13 cellular contexts compared by ENCODE assay signal in the genomic region with DNA sequence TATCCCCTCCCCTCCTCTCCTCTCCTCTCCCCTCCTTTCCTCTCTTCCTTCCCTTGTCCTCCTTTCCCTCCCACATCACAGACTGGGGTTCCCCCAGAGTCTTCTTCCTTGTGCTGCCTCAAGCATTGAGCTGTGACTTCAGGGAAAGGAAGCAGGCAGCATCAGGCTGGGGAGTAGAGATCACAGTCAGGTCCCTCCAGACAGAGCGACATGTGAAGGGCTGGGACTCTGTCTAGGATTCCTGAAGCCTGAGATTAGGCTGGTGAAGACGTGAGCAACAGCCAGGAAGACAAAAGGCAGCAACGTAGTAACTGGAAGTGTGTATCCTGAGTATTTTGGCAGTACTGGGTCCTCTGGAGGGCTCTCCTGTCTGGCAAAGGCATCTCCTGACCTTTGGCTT.
"Had no signal": no experiment of that assay in that cellular context is flagged by ENCODE, and none has a peak within 500 bp of the region (broad histone marks: within the 10 kb centered on the region; RNA-seq: fewer than 3 reads in every experiment).

No MANE protein-coding gene starts in this region.

- H3K9me3 Mint-ChIP-seq: dendritic cell treated with granulocyte-macrophage colony-stimulating factor and Interleukin-4, amounts not matched to agents 40 ng/mL and 50 ng/mL, for 4 days; immature natural killer cell; naive thymus-derived CD4-positive, alpha-beta T cell; nephron progenitor cell had no signal

- H3K9me3 ChIP-seq: esophagus squamous epithelium, spleen, thyroid gland, upper lobe of left lung, vagina had no signal

- H3K4me3 ChIP-seq: esophagus squamous epithelium, spleen, thyroid gland, upper lobe of left lung, vagina had no signal

- H3K4me3 Mint-ChIP-seq: dendritic cell treated with granulocyte-macrophage colony-stimulating factor and Interleukin-4, amounts not matched to agents 40 ng/mL and 50 ng/mL, for 4 days; immature natural killer cell; naive thymus-derived CD4-positive, alpha-beta T cell; nephron progenitor cell had no signal

- H3K4me1 ChIP-seq: esophagus squamous epithelium, thyroid gland, upper lobe of left lung, vagina had no signal

- H3K4me1 Mint-ChIP-seq: immature natural killer cell had no signal

- DNase-seq: esophagus squamous epithelium; foreskin keratinocyte; immature natural killer cell; naive thymus-derived CD4-positive, alpha-beta T cell; nephron progenitor cell; spleen; stimulated activated CD4-positive, alpha-beta T cell treated with anti-CD3 and anti-CD28 coated beads, Interleukin-2, amount 100 ng/mL, for 24 hours; stimulated activated CD4-positive, alpha-beta T cell treated with anti-CD3 and anti-CD28 coated beads, Interleukin-4, amount 100 ng/mL, for 4 hours; stimulated activated naive CD4-positive, alpha-beta T cell treated with Interleukin-2 at 50 U/mL for 16 hours; thyroid gland; upper lobe of left lung had no signal

- H3K27ac Mint-ChIP-seq: dendritic cell treated with granulocyte-macrophage colony-stimulating factor and Interleukin-4, amounts not matched to agents 40 ng/mL and 50 ng/mL, for 4 days; nephron progenitor cell had no signal

- H3K36me3 ChIP-seq: esophagus squamous epithelium, spleen, thyroid gland, upper lobe of left lung, vagina had no signal

- H3K27ac ChIP-seq: esophagus squamous epithelium, foreskin keratinocyte, spleen, thyroid gland, upper lobe of left lung, vagina had no signal

- H3K36me3 Mint-ChIP-seq: immature natural killer cell had no signal

- H3K27me3 ChIP-seq: foreskin keratinocyte, thyroid gland, upper lobe of left lung, vagina had no signal
